22 cellular contexts compared by ENCODE assay signal in genomic region chr3:11658180-11658579, GRCh38.
"Had no signal": no experiment of that assay in that cellular context is flagged by ENCODE, and none has a peak within 500 bp of the region (broad histone marks: within the 10 kb centered on the region; RNA-seq: fewer than 3 reads in every experiment).

No MANE protein-coding gene starts in this region.

- ATAC-seq: Panc1, PC-3 had no signal

- DNase-seq: KBM-7, MV-4-11, NCI-H1048, NCI-H1105, NCI-H1417, NCI-H1436 treated with DMSO at 0.1 percent for 48 hours, NCI-H1694, NCI-H1930, NCI-H2081, NCI-H2107, NCI-H226, NCI-H446, NCI-H510A, NCI-H524 treated with DMSO at 0.1 percent for 48 hours, NCI-H69, NCI-H774, PC-3, SHP77, SK-N-SH, SW 1271 had no signal

- H3K27ac ChIP-seq: RWPE1 had no signal

- H3K9me3 ChIP-seq: SK-N-SH had no signal
